ENCODE assay signal across 28 cellular contexts in genomic region chr7:107276220-107276827, GRCh38.
"Had no signal": no experiment of that assay in that cellular context is flagged by ENCODE, and none has a peak within 500 bp of the region (broad histone marks: within the 10 kb centered on the region; RNA-seq: fewer than 3 reads in every experiment).

No MANE protein-coding gene starts in this region.

- FAIRE-seq: astrocyte, bronchial epithelial cell, colon had no signal

- H3K9me3 ChIP-seq: esophagus muscularis mucosa, gastroesophageal sphincter, heart right ventricle had no signal

- H3K36me3 ChIP-seq: brain microvascular endothelial cell, esophagus muscularis mucosa had no signal

- DNase-seq: activated CD4-positive, alpha-beta T cell treated with anti-CD3 and anti-CD28 coated beads for 36 hours; activated CD4-positive, alpha-beta T cell treated with anti-CD3 and anti-CD28 coated beads, Interleukin-2, amount 10 ng/mL, durations not matched to agents 24 days and 14 days; activated CD4-positive, CD25-positive, alpha-beta regulatory T cell; activated CD4-positive, CD25-positive, alpha-beta regulatory T cell treated with anti-CD3 and anti-CD28 coated beads, Interleukin-2, amount 50 U/mL, for 72 hours; activated CD8-positive, alpha-beta memory T cell treated with anti-CD3 and anti-CD28 coated beads, Interleukin-2, amount 10 ng/mL, durations not matched to agents 7 days and 5 days; activated CD8-positive, alpha-beta memory T cell treated with anti-CD3 and anti-CD28 coated beads, Interleukin-2, amount 50 U/mL, for 4 hours; activated CD8-positive, alpha-beta T cell treated with anti-CD3 and anti-CD28 coated beads, Interleukin-2, amount 10 ng/mL, durations not matched to agents 7 days and 5 days; activated effector memory CD4-positive, alpha-beta T cell treated with Interleukin-2 at 50 U/mL for 16 hours; activated gamma-delta T cell treated with Interleukin-2 at 50 U/mL for 16 hours; activated naive CD4-positive, alpha-beta T cell treated with anti-CD3 and anti-CD28 coated beads, Interleukin-2, amount 50 U/mL, for 16 hours; activated naive CD4-positive, alpha-beta T cell treated with Interleukin-2 at 50 U/mL for 16 hours; activated T-cell treated with anti-CD3 and anti-CD28 coated beads, Interleukin-2, amount 50 U/mL, for 1 hour; amniotic stem cell; anterior cingulate cortex; brain microvascular endothelial cell; cortex of kidney; dermis blood vessel endothelial cell; effector CD4-positive, alpha-beta T cell; effector memory CD8-positive, alpha-beta T cell; erythroblast; foreskin keratinocyte; heart right ventricle had no signal

- ATAC-seq: activated CD4-positive, alpha-beta T cell treated with anti-CD3 and anti-CD28 coated beads for 36 hours; activated CD8-positive, alpha-beta memory T cell treated with anti-CD3 and anti-CD28 coated beads, Interleukin-2, amount 10 ng/mL, durations not matched to agents 7 days and 5 days; activated CD8-positive, alpha-beta T cell treated with anti-CD3 and anti-CD28 coated beads, Interleukin-2, amount 10 ng/mL, durations not matched to agents 7 days and 5 days; activated T-helper 17 cell treated with anti-CD3 and anti-CD28 coated beads, Interleukin-2, amount 50 U/mL, for 72 hours; effector memory CD8-positive, alpha-beta T cell; foreskin keratinocyte; gastroesophageal sphincter had no signal

- H3K4me1 ChIP-seq: foreskin keratinocyte, gastroesophageal sphincter had no signal

- H3K27me3 ChIP-seq: brain microvascular endothelial cell, esophagus muscularis mucosa, foreskin keratinocyte, gastroesophageal sphincter, heart right ventricle had no signal

- H3K27ac ChIP-seq: brain microvascular endothelial cell, esophagus muscularis mucosa, foreskin keratinocyte, gastroesophageal sphincter had no signal

- H3K4me3 ChIP-seq: esophagus muscularis mucosa, gastroesophageal sphincter, heart right ventricle had no signal
